In the genomic region with DNA sequence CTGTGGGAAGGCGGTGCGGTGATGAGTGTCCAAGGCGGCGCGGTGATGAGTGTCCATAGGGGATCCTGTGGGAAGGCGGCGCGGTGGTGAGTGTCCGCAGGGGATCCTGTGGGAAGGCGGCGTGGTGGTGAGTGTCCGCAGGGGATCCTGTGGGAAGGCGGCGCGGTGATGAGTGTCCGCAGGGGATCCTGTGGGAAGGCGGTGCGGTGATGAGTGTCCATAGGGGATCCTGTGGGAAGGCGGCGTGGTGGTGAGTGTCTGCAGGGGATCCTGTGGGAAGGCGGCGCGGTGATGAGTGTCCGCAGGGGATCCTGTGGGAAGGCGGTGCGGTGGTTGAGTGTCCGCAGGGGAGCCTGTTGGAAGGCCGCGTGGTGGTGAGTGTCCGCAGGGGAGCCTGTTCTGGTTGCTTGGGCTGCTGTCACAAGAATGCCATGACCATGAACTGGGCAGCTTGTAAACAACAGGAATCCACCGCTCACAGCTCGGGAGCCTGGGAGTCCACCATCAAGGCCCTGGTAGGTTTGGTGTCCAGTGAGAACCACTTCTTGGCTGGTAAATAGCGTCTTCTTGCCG, we compare ENCODE assay signal across 23 cellular contexts. TPM values are rescaled to one million over a fixed set of nuclear protein-coding genes. Genes with fewer than 3 reads are reported as not detected.
DNase-seq lines count a peak whose midpoint lies in the region; ATAC-seq, FAIRE-seq and TF ChIP-seq lines count a peak whose summit lies in the region.
"Had no signal": no experiment of that assay in that cellular context is flagged by ENCODE, and none has a peak within 500 bp of the region (broad histone marks: within the 10 kb centered on the region; RNA-seq: fewer than 3 reads in every experiment).

No MANE protein-coding gene starts in this region.

- H3K4me3 ChIP-seq in BLaER1: no peak overlapping the region
- H3K4me3 ChIP-seq in DND-41 (ENCODE audit: low read depth in 1 of 2, low read length in 2 of 2): no peak overlapping the region
- H3K4me3 ChIP-seq in tibial nerve: no peak overlapping the region
- H3K4me3 ChIP-seq: A549 had no signal

- no peak overlapping the region for H3K4me3 Mint-ChIP-seq in central memory CD8-positive, alpha-beta T cell
- no peak overlapping the region for H3K4me3 Mint-ChIP-seq in progenitor cell of endocrine pancreas (ENCODE audit: low read depth)

- no peak for ATAC-seq in DND-41 (ENCODE audit: insufficient read depth, low read depth)
- ATAC-seq in central memory CD8-positive, alpha-beta T cell (replicated peaks; ENCODE audit: extremely low read depth, poor library complexity, severe bottlenecking): no peak
- ATAC-seq: A549, HCT116 had no signal

- peak overlapping the region; percentile 82 for H3K4me2 ChIP-seq in BLaER1
- no peak overlapping the region for H3K4me2 ChIP-seq in DND-41 (ENCODE audit: insufficient read depth, low read length)
- H3K4me2 ChIP-seq: A549, KMS-11 had no signal

- DNase-seq in DND-41: no peak
- DNase-seq in central memory CD8-positive, alpha-beta T cell (ENCODE audit: low spot score in 2 of 2): no peak
- DNase-seq in progenitor cell of endocrine pancreas (ENCODE audit: low spot score, unreplicated experiment): no peak
- DNase-seq in tibial nerve (ENCODE audit: low spot score in 2 of 2): no peak
- DNase-seq in urothelium cell line (ENCODE audit: low spot score): no peak
- no peak for DNase-seq in NCI-H187 treated with DMSO at 0.1 percent for 48 hours (lab: John Stamatoyannopoulos, UW)
- DNase-seq: BE2C; CD8-positive, alpha-beta memory T cell; GDM1; GOT3; IMR-90; NCI-H1092 treated with DMSO at 0.1 percent for 48 hours; NCI-H1436 treated with DMSO at 0.1 percent for 48 hours; NCI-H2029; NCI-H226; NCI-H524; NK-92 treated with Interleukin-12 subunit alpha and Interleukin-12 subunit beta, amount 100 ng/mL, for 24 hours; SHP77 treated with DMSO at 0.1 percent for 48 hours had no signal

- H3K4me1 ChIP-seq in BLaER1 (peaks cover 79% of the 10 kb centered on the region), DND-41 (ENCODE audit: insufficient read depth, low read length) (0 out of 2 replicates have a peak, but pooled peaks cover 6% of the 10 kb centered on the region), tibial nerve (no peaks in the 10 kb centered on the region)
- H3K4me1 ChIP-seq: A549, BE2C had no signal

- H4K20me1 ChIP-seq in BLaER1 (peaks cover 100% of the 10 kb centered on the region), DND-41 (ENCODE audit: insufficient read depth, low read length) (peaks cover 100% of the 10 kb centered on the region)

- TF ChIP-seq EP300 in tibial nerve (IDR thresholded peaks at IDR 0.05): no peak

- no peak for FAIRE-seq in urothelium cell line (lab: Jason Lieb, UNC)
- FAIRE-seq: A549 had no signal

- H3K36me3 ChIP-seq in BLaER1 (peaks cover 98% of the 10 kb centered on the region), DND-41 (ENCODE audit: insufficient read depth, low read length) (peaks cover 85% of the 10 kb centered on the region), tibial nerve (peaks cover 0 to 40% (median 0%) of the 10 kb centered on the region in 3 donors)

- WGBS in tibial nerve, 2 donors: 95 to 97% methylated on average over 33 to 34 of the region's 34 CpGs

- H3K4me1 Mint-ChIP-seq in central memory CD8-positive, alpha-beta T cell: peaks cover 40% of the 10 kb centered on the region
- H3K4me1 Mint-ChIP-seq in progenitor cell of endocrine pancreas (ENCODE audit: low read depth): peaks cover 2% of the 10 kb centered on the region

- H3K27me3 Mint-ChIP-seq in central memory CD8-positive, alpha-beta T cell: no peaks in the 10 kb centered on the region
- no peaks in the 10 kb centered on the region for H3K27me3 Mint-ChIP-seq in progenitor cell of endocrine pancreas
- H3K27me3 Mint-ChIP-seq: CD8-positive, alpha-beta memory T cell had no signal

- H3K79me2 ChIP-seq in DND-41 (ENCODE audit: insufficient read depth, low read length): peaks cover 100% of the 10 kb centered on the region

- H2AFZ ChIP-seq in DND-41 (ENCODE audit: low read depth, low read length): no peak overlapping the region

- H3K9ac ChIP-seq in BLaER1 (0 out of 2 replicates have a peak overlapping the region, but pooled peaks have one; percentile 16), DND-41 (ENCODE audit: low read depth, low read length) (no peak overlapping the region)
- H3K9ac ChIP-seq: KMS-11 had no signal

- peaks cover 8% of the 10 kb centered on the region for H3K36me3 Mint-ChIP-seq in central memory CD8-positive, alpha-beta T cell (ENCODE audit: insufficient read depth)
- H3K36me3 Mint-ChIP-seq in progenitor cell of endocrine pancreas (ENCODE audit: insufficient read depth): peaks cover 17% of the 10 kb centered on the region

- H3K27me3 ChIP-seq in BLaER1 (no peaks in the 10 kb centered on the region), DND-41 (ENCODE audit: insufficient read depth, low read length, poor library complexity) (no peaks in the 10 kb centered on the region), tibial nerve (no peaks in the 10 kb centered on the region)
- H3K27me3 ChIP-seq: BE2C had no signal

- no peaks in the 10 kb centered on the region for H3K9me3 ChIP-seq in BLaER1
- no peaks in the 10 kb centered on the region for H3K9me3 ChIP-seq in DND-41 (ENCODE audit: insufficient read depth, low read length, severe bottlenecking)
- H3K9me3 ChIP-seq in tibial nerve: no peaks in the 10 kb centered on the region
- H3K9me3 ChIP-seq: A549, BE2C had no signal

- no peaks in the 10 kb centered on the region for H3K9me3 Mint-ChIP-seq in central memory CD8-positive, alpha-beta T cell
- no peaks in the 10 kb centered on the region for H3K9me3 Mint-ChIP-seq in progenitor cell of endocrine pancreas (ENCODE audit: low read depth)
- H3K9me3 Mint-ChIP-seq: CD8-positive, alpha-beta memory T cell had no signal

- TF ChIP-seq POLR2A in tibial nerve (IDR thresholded peaks at IDR 0.05): no peak

- TF ChIP-seq CTCF in DND-41 (IDR thresholded peaks at IDR 0.05; ENCODE audit: borderline replicate concordance, extremely low read depth, low read length, poor library complexity, severe bottlenecking) (no peak), progenitor cell of endocrine pancreas (IDR thresholded peaks at IDR 0.05; ENCODE audit: unreplicated experiment) (no peak), tibial nerve (IDR thresholded peaks at IDR 0.05) (no peak)

- H3K27ac Mint-ChIP-seq in central memory CD8-positive, alpha-beta T cell (ENCODE audit: low read depth): peak overlapping the region; percentile 76
- peak overlapping the region; percentile 71 for H3K27ac Mint-ChIP-seq in progenitor cell of endocrine pancreas

- H3K27ac ChIP-seq in BLaER1: no peak overlapping the region
- peak overlapping the region; percentile 39; the same call in 1 of the 2 replicates for H3K27ac ChIP-seq in DND-41 (ENCODE audit: low read length)
- H3K27ac ChIP-seq in tibial nerve: no peak overlapping the region
- H3K27ac ChIP-seq: A549, KMS-11, RWPE1 had no signal

RNA-seq across cellular contexts. Expression of gene TFDP1, which starts 21.4 kb away (rescaled TPM):
- total RNA-seq in progenitor cell of endocrine pancreas: 58.2 and 63.9 TPM in 2 replicates
- total RNA-seq in tibial nerve: 10 to 100 TPM; 19.2 to 45.3 (median 34.1) TPM

RNA-seq across cellular contexts. Expression of gene ATP4B, which starts 52.0 kb away (rescaled TPM):
- total RNA-seq in progenitor cell of endocrine pancreas (not detected in 2 replicates), tibial nerve (not detected)
- total RNA-seq: CD8-positive, alpha-beta memory T cell; IMR-90 had no signal
